ENCODE assay signal across 7 cellular contexts in genomic region chr19:39038098-39038497, GRCh38. TPM values are rescaled to one million over a fixed set of nuclear protein-coding genes. Genes with fewer than 3 reads are reported as not detected.
A peak's percentile ranks its signal among the peaks of the same experiment; 100 is the strongest.
DNase-seq lines count a peak whose midpoint lies in the region; ATAC-seq, FAIRE-seq and TF ChIP-seq lines count a peak whose summit lies in the region.

No MANE protein-coding gene starts in this region.

- peaks cover 2% of the 10 kb centered on the region for H3F3A ChIP-seq in neural progenitor cell (ENCODE audit: low read depth)

- H3K4me3 Mint-ChIP-seq in neural progenitor cell, result peak overlapping the region; percentile 52

- peaks cover 19% of the 10 kb centered on the region for H3K27me3 ChIP-seq in neural progenitor cell

- H3K4me1 Mint-ChIP-seq in neural progenitor cell, result peaks cover 12% of the 10 kb centered on the region

- H3K36me3 ChIP-seq in neural progenitor cell, result no peaks in the 10 kb centered on the region

- H3K9me3 ChIP-seq in neural progenitor cell (ENCODE audit: low read depth), result no peaks in the 10 kb centered on the region

- H3K4me1 ChIP-seq in neural progenitor cell, result no peaks in the 10 kb centered on the region

- peaks cover 18% of the 10 kb centered on the region for H3K27me3 Mint-ChIP-seq in neural progenitor cell (ENCODE audit: insufficient read depth, low read depth)

- FAIRE-seq in G401.6 (lab: Jason Lieb, UNC), result peak; percentile 72

- H2AFZ ChIP-seq in neural progenitor cell (replicated peaks), result peak overlapping the region; percentile 18

- TF ChIP-seq CTCF in choroid plexus epithelial cell (conservative IDR thresholded peaks at IDR 0.05; ENCODE audit: low read depth, low read length) (peak; percentile 56), neural progenitor cell (IDR thresholded peaks at IDR 0.05) (no peak)

- H3K27ac ChIP-seq in neural progenitor cell, result no peak overlapping the region

- peaks cover 5% of the 10 kb centered on the region for H3K9me3 Mint-ChIP-seq in neural progenitor cell

- H3K4me2 ChIP-seq in neural progenitor cell, result peak overlapping the region; percentile 41

- no peaks in the 10 kb centered on the region for H3K79me2 ChIP-seq in neural progenitor cell (ENCODE audit: low read depth)

- no peak for ATAC-seq in HG03571 (IDR thresholded peaks at IDR 0.05; ENCODE audit: unreplicated experiment)

- no peak overlapping the region for H3K9ac ChIP-seq in neural progenitor cell

- H3K4me3 ChIP-seq in choroid plexus epithelial cell (ENCODE audit: low read depth, low read length), result no peak overlapping the region
- no peak overlapping the region for H3K4me3 ChIP-seq in neural progenitor cell

- H3K27ac Mint-ChIP-seq in neural progenitor cell, result peak overlapping the region; percentile 57

- DNase-seq in NCI-H146 treated with DMSO at 0.1 percent for 48 hours (lab: John Stamatoyannopoulos, UW; ENCODE audit: unreplicated experiment) (peak; percentile 54), choroid plexus epithelial cell (ENCODE audit: low read depth) (peak; percentile 71), neural progenitor cell (ENCODE audit: low spot score) (peak; percentile 87)
- no peak for DNase-seq in activated effector memory CD4-positive, alpha-beta T cell treated with anti-CD3 and anti-CD28 coated beads, Interleukin-2, amount 50 U/mL, for 16 hours
- no peak for DNase-seq in activated CD4-positive, alpha-beta T cell treated with anti-CD3 and anti-CD28 coated beads for 1 hour

- H4K20me1 ChIP-seq in neural progenitor cell (ENCODE audit: low read depth), result no peaks in the 10 kb centered on the region

- H3K36me3 Mint-ChIP-seq in neural progenitor cell, result no peaks in the 10 kb centered on the region

RNA-seq across cellular contexts. Expression of gene FBXO27, which starts 5.7 kb away (rescaled TPM):
- 3.1 and 7.9 TPM in 2 replicates for total RNA-seq in neural progenitor cell (ENCODE audit: low replicate concordance)

RNA-seq across cellular contexts. Expression of gene ACP7, which starts 46.1 kb away (rescaled TPM):
- 0.22 TPM in 1 of 2 replicates, not detected in the other for total RNA-seq in neural progenitor cell (ENCODE audit: low replicate concordance)

Comparison
In these comparisons a context has a peak if more than half of its experiments do, and no peak if none do; other contexts are left out.
1. DNase-seq: peak in NCI-H146 treated with DMSO at 0.1 percent for 48 hours (single experiment), choroid plexus epithelial cell (single experiment) and neural progenitor cell (single experiment); none in activated effector memory CD4-positive, alpha-beta T cell treated with anti-CD3 and anti-CD28 coated beads, Interleukin-2, amount 50 U/mL, for 16 hours (single experiment) and activated CD4-positive, alpha-beta T cell treated with anti-CD3 and anti-CD28 coated beads for 1 hour (single experiment).